In genomic region chr1:9922342-9922741, GRCh38 we compare ENCODE assay signal across 1 cellular context.
TF ChIP-seq lines count a peak whose summit lies in the region.

No MANE protein-coding gene starts in this region.

TF ChIP-seq in HEK293, 187 proteins besides CTCF, POLR2A, EP300 and RAD21 (continued from another document and continues in another):
- TF ChIP-seq ZNF677 (tag by site-specific recombination; IDR thresholded peaks at IDR 0.05) = no peak
- TF ChIP-seq ZNF654 (tag by site-specific recombination; IDR thresholded peaks at IDR 0.05; ENCODE audit: low read depth) = no peak
- no peak for TF ChIP-seq ZNF76 (tag by site-specific recombination; IDR thresholded peaks at IDR 0.05; ENCODE audit: borderline replicate concordance, low read depth)
- TF ChIP-seq ZNF121 (tag by site-specific recombination; IDR thresholded peaks at IDR 0.05) = no peak
- TF ChIP-seq ZIC2 (tag by site-specific recombination; IDR thresholded peaks at IDR 0.05) = peak; percentile 56
- 0 out of 2 replicates have a peak, but pooled peaks have one; percentile 49 for TF ChIP-seq WT1 (tag by site-specific recombination; IDR thresholded peaks at IDR 0.05)
- no peak for TF ChIP-seq SCRT2 (tag by site-specific recombination; IDR thresholded peaks at IDR 0.05)
- TF ChIP-seq ZNF623 (tag by site-specific recombination; IDR thresholded peaks at IDR 0.05) = no peak
- TF ChIP-seq ZNF140 (tag by site-specific recombination; IDR thresholded peaks at IDR 0.05) = no peak
- no peak for TF ChIP-seq ZNF580 (tag by site-specific recombination; IDR thresholded peaks at IDR 0.05)
- TF ChIP-seq PRDM2 (tag by site-specific recombination; IDR thresholded peaks at IDR 0.05; ENCODE audit: borderline replicate concordance) = no peak
- TF ChIP-seq OSR2 (tag by site-specific recombination; IDR thresholded peaks at IDR 0.05) = peak; percentile 86
- TF ChIP-seq ZNF223 (tag by site-specific recombination; IDR thresholded peaks at IDR 0.05) = no peak
- 0 out of 2 replicates have a peak, but pooled peaks have one; percentile 75 for TF ChIP-seq ZNF561 (tag by site-specific recombination; IDR thresholded peaks at IDR 0.05; ENCODE audit: borderline replicate concordance)
- TF ChIP-seq ZNF341 (tag by site-specific recombination; IDR thresholded peaks at IDR 0.05; ENCODE audit: low read depth) = no peak
- no peak for TF ChIP-seq ZNF114 (tag by site-specific recombination; IDR thresholded peaks at IDR 0.05)
- TF ChIP-seq ZNF692 (tag by site-specific recombination; IDR thresholded peaks at IDR 0.05) = 0 out of 2 replicates have a peak, but pooled peaks have one; percentile 16
- TF ChIP-seq KLF1 (tag by site-specific recombination; IDR thresholded peaks at IDR 0.05) = no peak
- no peak for TF ChIP-seq ZNF610 (tag by site-specific recombination; IDR thresholded peaks at IDR 0.05; ENCODE audit: borderline replicate concordance)
- peak; percentile 59 for TF ChIP-seq PRDM6 (tag by site-specific recombination; IDR thresholded peaks at IDR 0.05)
- TF ChIP-seq ZNF426 (tag by site-specific recombination; IDR thresholded peaks at IDR 0.05) = no peak
- TF ChIP-seq ZFP41 (tag by site-specific recombination; IDR thresholded peaks at IDR 0.05; ENCODE audit: borderline replicate concordance) = no peak
- TF ChIP-seq ZNF211 (tag by site-specific recombination; IDR thresholded peaks at IDR 0.05; ENCODE audit: low read depth) = no peak
- no peak for TF ChIP-seq KLF8 (tag by site-specific recombination; IDR thresholded peaks at IDR 0.05)
- no peak for TF ChIP-seq ZFP37 (tag by site-specific recombination; IDR thresholded peaks at IDR 0.05)
- peak; percentile 39; the same call in 1 of the 2 replicates for TF ChIP-seq ZBTB8A (tag by site-specific recombination; IDR thresholded peaks at IDR 0.05)
- TF ChIP-seq ZNF624 (tag by site-specific recombination; IDR thresholded peaks at IDR 0.05) = no peak
- no peak for TF ChIP-seq ZNF138 (tag by site-specific recombination; IDR thresholded peaks at IDR 0.05; ENCODE audit: borderline replicate concordance)
- TF ChIP-seq ZNF423 (tag by site-specific recombination; IDR thresholded peaks at IDR 0.05) = peak; percentile 55
- TF ChIP-seq ZNF112 (tag by site-specific recombination; IDR thresholded peaks at IDR 0.05) = no peak
- peak; percentile 71; the same call in 1 of the 2 replicates for TF ChIP-seq TCF7L2 (IDR thresholded peaks at IDR 0.05; ENCODE audit: borderline replicate concordance, low read depth, low read length)
- TF ChIP-seq ZBTB21 (tag by site-specific recombination; IDR thresholded peaks at IDR 0.05) = no peak
- 0 out of 2 replicates have a peak, but pooled peaks have one; percentile 19 for TF ChIP-seq ZNF24 (tag by site-specific recombination; IDR thresholded peaks at IDR 0.05)
- TF ChIP-seq ZFP69B (tag by site-specific recombination; IDR thresholded peaks at IDR 0.05) = 0 out of 2 replicates have a peak, but pooled peaks have one; percentile 31
- TF ChIP-seq ZNF843 (tag by site-specific recombination; IDR thresholded peaks at IDR 0.05) = 0 out of 2 replicates have a peak, but pooled peaks have one; percentile 36
- 0 out of 2 replicates have a peak, but pooled peaks have one; percentile 52 for TF ChIP-seq PRDM4 (tag by site-specific recombination; IDR thresholded peaks at IDR 0.05)
- peak; percentile 72 for TF ChIP-seq FEZF1 (tag by site-specific recombination; IDR thresholded peaks at IDR 0.05)
- TF ChIP-seq ZSCAN5A (tag by site-specific recombination; IDR thresholded peaks at IDR 0.05) = no peak
- no peak for TF ChIP-seq ZBTB7A (tag by site-specific recombination; IDR thresholded peaks at IDR 0.05; ENCODE audit: low read depth)
- TF ChIP-seq SCRT1 (tag by site-specific recombination; IDR thresholded peaks at IDR 0.05; ENCODE audit: borderline replicate concordance) = no peak
- TF ChIP-seq MEIS1 (CRISPR knock-in tag; IDR thresholded peaks at IDR 0.05; ENCODE audit: borderline replicate concordance) = no peak
- no peak for TF ChIP-seq ZNF394 (tag by site-specific recombination; IDR thresholded peaks at IDR 0.05; ENCODE audit: borderline replicate concordance)
- peak; percentile 58; the same call in 1 of the 2 replicates for TF ChIP-seq ZBTB20 (tag by site-specific recombination; IDR thresholded peaks at IDR 0.05)
- TF ChIP-seq ZBTB6 (tag by site-specific recombination; IDR thresholded peaks at IDR 0.05) = no peak
- TF ChIP-seq ZNF776 (tag by site-specific recombination; IDR thresholded peaks at IDR 0.05; ENCODE audit: borderline replicate concordance) = no peak
- no peak for TF ChIP-seq ZNF280C (tag by site-specific recombination; IDR thresholded peaks at IDR 0.05)
- TF ChIP-seq ZNF202 (tag by site-specific recombination; IDR thresholded peaks at IDR 0.05; ENCODE audit: borderline replicate concordance) = no peak
- no peak for TF ChIP-seq ZNF660 (tag by site-specific recombination; IDR thresholded peaks at IDR 0.05)
- no peak for TF ChIP-seq ZNF274 (IDR thresholded peaks at IDR 0.05; ENCODE audit: low read length)
- no peak for TF ChIP-seq ZNF274 (tag by site-specific recombination; IDR thresholded peaks at IDR 0.05; ENCODE audit: borderline replicate concordance)
